In genomic region chr7:47470567-47471357, GRCh38 we compare ENCODE assay signal across 1 cellular context.
TF ChIP-seq lines count a peak whose summit lies in the region.

No MANE protein-coding gene starts in this region.

TF ChIP-seq in HepG2, 621 proteins besides CTCF, POLR2A, EP300 and RAD21 (continued from another document and continues in another):
- TF ChIP-seq ZMAT3 (CRISPR knock-in tag; conservative IDR thresholded peaks at IDR 0.05): no peak; the same call in 1 of the 2 replicates
- TF ChIP-seq NAIF1 (CRISPR knock-in tag; IDR thresholded peaks at IDR 0.05; ENCODE audit: borderline replicate concordance): no peak
- peak; percentile 32; the same call in 1 of the 2 replicates for TF ChIP-seq RERE (CRISPR knock-in tag; IDR thresholded peaks at IDR 0.05; ENCODE audit: low read depth)
- no peak for TF ChIP-seq ZNF678 (CRISPR knock-in tag; IDR thresholded peaks at IDR 0.05)
- peak; percentile 67 for TF ChIP-seq FOSL2 (CRISPR knock-in tag; IDR thresholded peaks at IDR 0.05)
- peak; percentile 63; the same call in 1 of the 2 replicates for TF ChIP-seq TFDP2 (CRISPR knock-in tag; IDR thresholded peaks at IDR 0.05)
- TF ChIP-seq NCOR1 (IDR thresholded peaks at IDR 0.05; ENCODE audit: borderline replicate concordance, low read length): peak; percentile 90; the same call in 1 of the 2 replicates
- TF ChIP-seq RBM22 (optimal IDR thresholded peaks at IDR 0.05; ENCODE audit: low read length): peak; percentile 71
- peak; percentile 4 for TF ChIP-seq AGO2 (optimal IDR thresholded peaks at IDR 0.05; ENCODE audit: low read depth, low read length)
- TF ChIP-seq IKZF5 (CRISPR knock-in tag; IDR thresholded peaks at IDR 0.05): peak; percentile 75
- TF ChIP-seq SOX5 (CRISPR knock-in tag; IDR thresholded peaks at IDR 0.05; ENCODE audit: borderline replicate concordance): peak; percentile 92
- TF ChIP-seq AHDC1 (CRISPR knock-in tag; IDR thresholded peaks at IDR 0.05; ENCODE audit: borderline replicate concordance): no peak; the same call in 1 of the 2 replicates
- peak; percentile 97 for TF ChIP-seq HNF1B (CRISPR knock-in tag; IDR thresholded peaks at IDR 0.05)
- TF ChIP-seq GMEB1 (CRISPR knock-in tag; IDR thresholded peaks at IDR 0.05; ENCODE audit: borderline replicate concordance): peak; percentile 45; the same call in 1 of the 2 replicates
- TF ChIP-seq ESRRA (CRISPR knock-in tag; IDR thresholded peaks at IDR 0.05; ENCODE audit: low read depth): peak; percentile 63; the same call in 1 of the 2 replicates
- peak; percentile 34 for TF ChIP-seq GABPB1 (CRISPR knock-in tag; IDR thresholded peaks at IDR 0.05)
- TF ChIP-seq U2AF2 (IDR thresholded peaks at IDR 0.05; ENCODE audit: low read depth, low read length): no peak
- TF ChIP-seq THYN1 (CRISPR knock-in tag; IDR thresholded peaks at IDR 0.05; ENCODE audit: borderline replicate concordance, low read depth): no peak
- peak; percentile 38 for TF ChIP-seq SPEN (CRISPR knock-in tag; IDR thresholded peaks at IDR 0.05; ENCODE audit: low read depth)
- no peak for TF ChIP-seq ARNT (IDR thresholded peaks at IDR 0.05)
- TF ChIP-seq ZSCAN21 (CRISPR knock-in tag; IDR thresholded peaks at IDR 0.05; ENCODE audit: borderline replicate concordance): no peak
- TF ChIP-seq KDM4B (CRISPR knock-in tag; IDR thresholded peaks at IDR 0.05): no peak
- no peak for TF ChIP-seq ZNF138 (CRISPR knock-in tag; IDR thresholded peaks at IDR 0.05; ENCODE audit: low read depth)
- TF ChIP-seq ZNF746 (CRISPR knock-in tag; IDR thresholded peaks at IDR 0.05): peak; percentile 82
- TF ChIP-seq ZNF781 (CRISPR knock-in tag; IDR thresholded peaks at IDR 0.05; ENCODE audit: borderline replicate concordance, not compliant biosample characterization): peak; percentile 36
- TF ChIP-seq HNF4G (IDR thresholded peaks at IDR 0.05; ENCODE audit: borderline replicate concordance, low read depth, low read length): peak; percentile 83
- peak; percentile 84 for TF ChIP-seq HNF4G (CRISPR knock-in tag; IDR thresholded peaks at IDR 0.05; ENCODE audit: borderline replicate concordance, low read depth)
- TF ChIP-seq TCF12 (IDR thresholded peaks at IDR 0.05): no peak
- TF ChIP-seq TCF12 (CRISPR knock-in tag; IDR thresholded peaks at IDR 0.05): peak; percentile 22; the same call in 1 of the 2 replicates
- TF ChIP-seq ZSCAN5A (CRISPR knock-in tag; IDR thresholded peaks at IDR 0.05; ENCODE audit: borderline replicate concordance): peak; percentile 33; the same call in 1 of the 2 replicates
- TF ChIP-seq ARID3A (IDR thresholded peaks at IDR 0.05; ENCODE audit: low read depth, low read length): peak; percentile 40; the same call in 1 of the 2 replicates
- no peak for TF ChIP-seq KLF12 (CRISPR knock-in tag; IDR thresholded peaks at IDR 0.05; ENCODE audit: borderline replicate concordance)
- TF ChIP-seq ZSCAN31 (CRISPR knock-in tag; IDR thresholded peaks at IDR 0.05; ENCODE audit: low read depth): peak; percentile 26; the same call in 1 of the 2 replicates
- no peak for TF ChIP-seq CREB1 (IDR thresholded peaks at IDR 0.05)
- TF ChIP-seq CREB1 (CRISPR knock-in tag; IDR thresholded peaks at IDR 0.05): 0 out of 2 replicates have a peak, but pooled peaks have one; percentile 38
- TF ChIP-seq PHF20 (CRISPR knock-in tag; IDR thresholded peaks at IDR 0.05): no peak
- TF ChIP-seq JUND (CRISPR knock-in tag; IDR thresholded peaks at IDR 0.05): no peak
- peak; percentile 69 for TF ChIP-seq ZNF362 (CRISPR knock-in tag; IDR thresholded peaks at IDR 0.05; ENCODE audit: borderline replicate concordance)
- peak; percentile 44; the same call in 1 of the 2 replicates for TF ChIP-seq MEIS1 (CRISPR knock-in tag; IDR thresholded peaks at IDR 0.05; ENCODE audit: borderline replicate concordance)
